10 cellular contexts compared by ENCODE assay signal in the genomic region with DNA sequence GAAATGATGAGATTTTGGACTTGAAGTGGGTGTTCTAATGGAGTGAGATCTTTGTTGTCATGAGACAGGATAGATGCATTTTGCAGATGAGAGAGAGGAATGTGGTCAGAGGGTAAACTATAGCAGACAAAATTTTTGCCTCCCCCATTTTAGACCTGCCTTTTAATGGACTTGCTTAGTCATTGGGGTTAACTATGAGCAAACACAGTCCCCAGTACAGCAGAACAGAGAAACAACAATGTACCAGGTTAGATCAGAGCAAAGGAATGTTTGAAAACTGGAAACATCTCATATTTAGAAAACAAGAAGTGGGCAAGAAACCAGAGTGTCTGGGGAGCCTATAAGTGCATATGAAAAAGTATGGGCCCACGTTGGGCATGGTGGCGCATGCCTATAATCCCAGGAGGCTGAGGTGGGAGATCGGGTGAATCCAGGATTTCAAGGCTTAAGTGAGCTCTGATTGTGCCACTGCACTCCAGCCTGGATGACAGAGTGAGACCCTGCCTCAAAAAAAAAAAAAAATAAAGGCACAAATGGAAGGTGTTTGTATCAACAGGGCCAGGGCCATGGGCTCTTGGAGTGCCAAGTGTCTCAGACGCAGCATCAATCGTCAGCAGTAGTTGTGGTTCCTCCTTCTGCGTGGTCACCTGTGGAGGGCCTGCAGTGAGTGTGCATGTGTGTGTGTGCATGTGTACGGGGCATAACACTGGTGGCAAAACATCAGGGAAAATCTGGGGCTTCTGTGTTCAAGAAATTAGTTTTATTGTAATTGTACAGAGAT.
DNase-seq lines count a peak whose midpoint lies in the region; ATAC-seq and TF ChIP-seq lines count a peak whose summit lies in the region.
"Had no signal": no experiment of that assay in that cellular context is flagged by ENCODE, and none has a peak within 500 bp of the region (broad histone marks: within the 10 kb centered on the region; RNA-seq: fewer than 3 reads in every experiment).

No MANE protein-coding gene starts in this region.

- H3K27me3 ChIP-seq in OCI-LY1 (ENCODE audit: insufficient read depth, low read length) (no peaks in the 10 kb centered on the region), esophagus muscularis mucosa (no peaks in the 10 kb centered on the region)

- H3K4me1 ChIP-seq in OCI-LY1 (ENCODE audit: insufficient read depth, low read length, severe bottlenecking) (peaks cover 73% of the 10 kb centered on the region), esophagus muscularis mucosa (peaks cover 32 to 51% (median 44%) of the 10 kb centered on the region in 4 donors)

- ATAC-seq in GM21447 (IDR thresholded peaks at IDR 0.05; ENCODE audit: unreplicated experiment) = no peak

- H3K27ac ChIP-seq in OCI-LY1 (ENCODE audit: low read depth, low read length, poor library complexity, severe bottlenecking) (peak overlapping the region; percentile 48), esophagus muscularis mucosa (replicated peaks in 1 of 4) (peak overlapping the region in 3 of 4 donors; percentile 5 to 36 (median 30))

- intact Hi-C loops in esophagus muscularis mucosa (cut with DNase I) = loop anchor here (5.0 kb wide), 1 partner anchor 220 kb away; no protein-coding TSS in a partner anchor
- intact Hi-C loops in posterior vena cava (cut with DNase I) = loop anchor here in 1 of 2 donors (5.0 kb wide), 1 partner anchor 85 kb away; no protein-coding TSS in a partner anchor

- H3K4me3 ChIP-seq in OCI-LY1 (ENCODE audit: low read depth, low read length, poor library complexity, severe bottlenecking) = no peak overlapping the region
- H3K4me3 ChIP-seq in esophagus muscularis mucosa = no peak overlapping the region

- no peaks in the 10 kb centered on the region for H3K36me3 ChIP-seq in OCI-LY1 (ENCODE audit: insufficient read depth, low read length)
- no peaks in the 10 kb centered on the region for H3K36me3 ChIP-seq in esophagus muscularis mucosa

- no peak for TF ChIP-seq POLR2A in esophagus muscularis mucosa (IDR thresholded peaks at IDR 0.05; ENCODE audit: low read depth)

- H3K9me2 ChIP-seq in OCI-LY1 (ENCODE audit: low read depth, low read length) = no peaks in the 10 kb centered on the region

- TF ChIP-seq EP300 in esophagus muscularis mucosa (IDR thresholded peaks at IDR 0.05) = no peak

- H3K9me3 ChIP-seq in OCI-LY1 (ENCODE audit: low read length) (no peaks in the 10 kb centered on the region), esophagus muscularis mucosa (no peaks in the 10 kb centered on the region)

- no peaks in the 10 kb centered on the region for H3F3A ChIP-seq in OCI-LY1 (ENCODE audit: insufficient read depth, low read length)

- H4K20me1 ChIP-seq in OCI-LY1 (ENCODE audit: insufficient read depth, low read length) = no peaks in the 10 kb centered on the region

- 91% methylated on average over 7 of the region's 7 CpGs for WGBS in esophagus muscularis mucosa

- TF ChIP-seq CTCF in OCI-LY1 (IDR thresholded peaks at IDR 0.05; ENCODE audit: low read length) (no peak), esophagus muscularis mucosa (IDR thresholded peaks at IDR 0.05) (no peak)

- H3K4me2 ChIP-seq in OCI-LY1 (ENCODE audit: low read length) = peak overlapping the region; percentile 43; the same call in 1 of the 2 replicates

- DNase-seq in ELR (ENCODE audit: low read depth) (peak; percentile 93), esophagus muscularis mucosa (ENCODE audit: extremely low spot score) (no peak), pulmonary artery endothelial cell (ENCODE audit: low read depth, low spot score) (peak; percentile 74), anterior cingulate cortex (lab: John Stamatoyannopoulos, UW) (no peak), NOMO-1 treated with DMSO at 0.1 percent for 48 hours (lab: John Stamatoyannopoulos, UW; ENCODE audit: unreplicated experiment) (no peak), posterior vena cava (ENCODE audit: low spot score) (no peak)
- DNase-seq: activated CD8-positive, alpha-beta memory T cell treated with anti-CD3 and anti-CD28 coated beads, Interleukin-2, amount 50 U/mL, for 48 hours; NCI-H2029 had no signal

- H3K79me2 ChIP-seq in OCI-LY1 (ENCODE audit: insufficient read depth, low read length) = no peaks in the 10 kb centered on the region

- no peak overlapping the region; the same call in 1 of the 2 replicates for H3K9ac ChIP-seq in OCI-LY1 (ENCODE audit: low read length)

- no peak overlapping the region for H2AFZ ChIP-seq in OCI-LY1 (ENCODE audit: low read length)

Comparison
In these comparisons a context has a peak if more than half of its experiments do, and no peak if none do; other contexts are left out.
1. DNase-seq: peak in ELR (single experiment) and pulmonary artery endothelial cell (single experiment); none in esophagus muscularis mucosa (single experiment), anterior cingulate cortex (0 of 58), NOMO-1 treated with DMSO at 0.1 percent for 48 hours (single experiment) and posterior vena cava (single experiment).